In genomic region chr20:20206788-20207187, GRCh38 we compare ENCODE assay signal across 14 cellular contexts.
DNase-seq lines count a peak whose midpoint lies in the region; ATAC-seq and TF ChIP-seq lines count a peak whose summit lies in the region.
"Had no signal": no experiment of that assay in that cellular context is flagged by ENCODE, and none has a peak within 500 bp of the region (broad histone marks: within the 10 kb centered on the region; RNA-seq: fewer than 3 reads in every experiment).

No MANE protein-coding gene starts in this region.

- no peak overlapping the region for H3K27ac Mint-ChIP-seq in CD8-positive, alpha-beta T cell
- H3K27ac Mint-ChIP-seq: activated T-helper 2 cell treated with anti-CD3 and anti-CD28 coated beads, Interferon-gamma antibody, Interleukin-2, Interleukin-4, amounts not matched to agents 10 μg/mL and 5 μg/mL and 100 μg/mL, durations not matched to agents 14 hours and 24 hours and 36 hours; progenitor cell of endocrine pancreas had no signal

- no peaks in the 10 kb centered on the region for H3K9me3 ChIP-seq in CD8-positive, alpha-beta T cell (ENCODE audit: low read length)
- H3K9me3 ChIP-seq in osteoblast (ENCODE audit: low read depth, low read length), result no peaks in the 10 kb centered on the region

- H4K20me1 ChIP-seq in osteoblast (ENCODE audit: insufficient read depth, low read length), result no peaks in the 10 kb centered on the region

- H3K27me3 ChIP-seq in CD8-positive, alpha-beta T cell (ENCODE audit: insufficient read depth, low read length), result no peaks in the 10 kb centered on the region
- H3K27me3 ChIP-seq in osteoblast (ENCODE audit: insufficient read depth, low read length), result no peaks in the 10 kb centered on the region

- H3K27ac ChIP-seq in CD8-positive, alpha-beta T cell (ENCODE audit: low read depth, low read length), result no peak overlapping the region
- H3K27ac ChIP-seq in osteoblast (ENCODE audit: low read depth, low read length), result no peak overlapping the region

- no peak overlapping the region for H3K4me2 ChIP-seq in osteoblast (ENCODE audit: insufficient read depth, low read length)

- peak; percentile 67 for ATAC-seq in GM19397 (IDR thresholded peaks at IDR 0.05; ENCODE audit: unreplicated experiment)
- ATAC-seq in HG02763 (IDR thresholded peaks at IDR 0.05; ENCODE audit: unreplicated experiment), result peak; percentile 80
- ATAC-seq in HG03457 (IDR thresholded peaks at IDR 0.05; ENCODE audit: unreplicated experiment), result peak; percentile 83
- no peak for ATAC-seq in CD8-positive, alpha-beta T cell
- ATAC-seq: stimulated activated naive CD8-positive, alpha-beta T cell treated with anti-CD3 and anti-CD28 coated beads, Interleukin-15, Interleukin-2, amounts not matched to agents 100 U/mL and 50 U/mL, for 24 hours had no signal

- peak overlapping the region; percentile 38; the same call in 1 of the 2 replicates for H3K4me3 ChIP-seq in GM08714 (ENCODE audit: low read length)
- H3K4me3 ChIP-seq in CD8-positive, alpha-beta T cell (ENCODE audit: low read depth, low read length), result no peak overlapping the region
- no peak overlapping the region for H3K4me3 ChIP-seq in osteoblast (ENCODE audit: insufficient read depth, low read length)

- no peaks in the 10 kb centered on the region for H3K36me3 ChIP-seq in CD8-positive, alpha-beta T cell (ENCODE audit: insufficient read depth, low read length)
- no peaks in the 10 kb centered on the region for H3K36me3 ChIP-seq in osteoblast (ENCODE audit: insufficient read depth, low read length)

- peaks cover 5% of the 10 kb centered on the region for H3K27me3 Mint-ChIP-seq in CD8-positive, alpha-beta T cell (ENCODE audit: low read depth)

- no peaks in the 10 kb centered on the region for H3K79me2 ChIP-seq in osteoblast (ENCODE audit: insufficient read depth, low read length)

- intact Hi-C loops in CD8-positive, alpha-beta T cell (cut with DNase I, micrococcal nuclease), result no loop called here

- no peaks in the 10 kb centered on the region for H3K9me3 Mint-ChIP-seq in CD8-positive, alpha-beta T cell
- H3K9me3 Mint-ChIP-seq: activated T-helper 2 cell treated with anti-CD3 and anti-CD28 coated beads, Interferon-gamma antibody, Interleukin-2, Interleukin-4, amounts not matched to agents 10 μg/mL and 5 μg/mL and 100 μg/mL, durations not matched to agents 14 hours and 24 hours and 36 hours had no signal

- H2AFZ ChIP-seq in osteoblast (ENCODE audit: low read length), result no peak overlapping the region

- no peak for DNase-seq in CD8-positive, alpha-beta T cell
- no peak for DNase-seq in KG1 (lab: John Stamatoyannopoulos, UW)
- no peak for DNase-seq in NOMO-1 (lab: John Stamatoyannopoulos, UW; ENCODE audit: unreplicated experiment in 2 of 2)
- no peak for DNase-seq in osteoblast (ENCODE audit: insufficient read length, low spot score, missing footprints)
- DNase-seq: activated CD4-positive, alpha-beta T cell treated with anti-CD3 and anti-CD28 coated beads for 1 hour; mesenchymal stem cell; NK-92 treated with Interleukin-12 subunit alpha and Interleukin-12 subunit beta, amount 100 ng/mL, for 24 hours; stimulated activated naive CD8-positive, alpha-beta T cell treated with anti-CD3 and anti-CD28 coated beads, Interleukin-15, Interleukin-2, amounts not matched to agents 100 U/mL and 50 U/mL, for 24 hours had no signal

- CTCF ChIA-PET in CD8-positive, alpha-beta T cell (lab: Charles Lee), result no interaction called here

- H3K36me3 Mint-ChIP-seq in CD8-positive, alpha-beta T cell, result no peaks in the 10 kb centered on the region

- POLR2A ChIA-PET in CD8-positive, alpha-beta T cell (lab: Charles Lee), result no interaction called here

- TF ChIP-seq CTCF in CD8-positive, alpha-beta T cell (IDR thresholded peaks at IDR 0.05), result no peak
- TF ChIP-seq CTCF in osteoblast (IDR thresholded peaks at IDR 0.05; ENCODE audit: extremely low read depth, low read depth, low read length), result no peak

- H3K4me1 Mint-ChIP-seq in CD8-positive, alpha-beta T cell (ENCODE audit: low read depth), result no peaks in the 10 kb centered on the region

- no peak overlapping the region for H3K4me3 Mint-ChIP-seq in CD8-positive, alpha-beta T cell

- H3K4me1 ChIP-seq in CD8-positive, alpha-beta T cell (ENCODE audit: insufficient read depth, low read length), result no peaks in the 10 kb centered on the region
- H3K4me1 ChIP-seq in osteoblast (ENCODE audit: insufficient read depth, low read length), result no peaks in the 10 kb centered on the region
